Comparison of ENCODE assay signal across 8 cellular contexts in the genomic region with DNA sequence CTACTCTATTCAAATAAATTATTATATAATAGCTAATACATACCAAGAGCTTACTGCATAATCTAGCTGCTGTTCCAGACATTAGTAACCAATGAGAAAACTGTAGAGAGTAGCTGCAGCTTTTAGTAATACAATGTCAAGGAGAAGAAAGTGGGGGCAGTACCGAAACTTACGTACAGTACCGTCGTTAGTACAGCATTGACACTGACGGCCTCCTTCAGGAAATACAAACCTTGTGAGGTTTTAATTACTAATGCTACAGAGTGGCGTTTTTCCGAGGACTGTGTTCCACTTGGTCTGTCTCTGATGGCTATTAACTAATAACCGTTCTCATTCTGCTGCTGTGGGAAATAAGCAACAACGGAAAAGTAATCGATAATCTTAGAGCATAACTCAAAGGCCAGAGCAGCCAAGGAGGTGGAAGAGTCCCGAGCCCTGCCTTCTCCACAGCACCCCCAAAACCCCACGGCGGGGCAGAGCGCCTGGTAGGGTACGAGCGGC. TPM values are rescaled to one million over a fixed set of nuclear protein-coding genes. Genes with fewer than 3 reads are reported as not detected.
A peak's percentile ranks its signal among the peaks of the same experiment; 100 is the strongest.
DNase-seq lines count a peak whose midpoint lies in the region; ATAC-seq and TF ChIP-seq lines count a peak whose summit lies in the region.

No MANE protein-coding gene starts in this region.

- peaks cover 37% of the 10 kb centered on the region for H3K4me1 Mint-ChIP-seq in activated CD8-positive, alpha-beta memory T cell treated with anti-CD3 and anti-CD28 coated beads, Interleukin-2, amount 10 ng/mL, durations not matched to agents 7 days and 5 days
- H3K4me1 Mint-ChIP-seq in IgD-negative memory B cell, result peaks cover 19 to 34% (median 30%) of the 10 kb centered on the region in 3 donors
- H3K4me1 Mint-ChIP-seq in T-helper 1 cell treated with Interleukin-12 subunit alpha and Interleukin-12 subunit beta and Interleukin-4 antibody, amounts not matched to agents 30 μg/mL and 1 μg/mL, for 36 hours (ENCODE audit: low read depth), result peaks cover 12% of the 10 kb centered on the region
- peaks cover 18 to 40% (median 28%) of the 10 kb centered on the region in 4 donors for H3K4me1 Mint-ChIP-seq in naive thymus-derived CD8-positive, alpha-beta T cell

- CTCF ChIA-PET in activated CD8-positive, alpha-beta memory T cell treated with anti-CD3 and anti-CD28 coated beads, Interleukin-2, amount 10 ng/mL, durations not matched to agents 7 days and 5 days (lab: Charles Lee), result interaction anchor here (1.1 to 3.7 kb wide), 8 partner anchors 7 to 224 kb away, joined by 3 to 23 read pairs (median 6); partner anchors contain the start of genes PNRC1 and SRSF12

- H3K27me3 Mint-ChIP-seq in activated CD8-positive, alpha-beta memory T cell treated with anti-CD3 and anti-CD28 coated beads, Interleukin-2, amount 10 ng/mL, durations not matched to agents 7 days and 5 days, result peaks cover 10% of the 10 kb centered on the region
- H3K27me3 Mint-ChIP-seq in IgD-negative memory B cell, result no peaks in the 10 kb centered on the region
- H3K27me3 Mint-ChIP-seq in T-helper 1 cell treated with Interleukin-12 subunit alpha and Interleukin-12 subunit beta and Interleukin-4 antibody, amounts not matched to agents 30 μg/mL and 1 μg/mL, for 36 hours (ENCODE audit: low read depth), result peaks cover 22% of the 10 kb centered on the region
- no peaks in the 10 kb centered on the region for H3K27me3 Mint-ChIP-seq in naive thymus-derived CD8-positive, alpha-beta T cell

- peak overlapping the region; percentile 87 for H3K4me3 ChIP-seq in epithelial cell of proximal tubule (ENCODE audit: low read depth, low read length)

- DNase-seq in activated CD8-positive, alpha-beta memory T cell treated with anti-CD3 and anti-CD28 coated beads, Interleukin-2, amount 10 ng/mL, durations not matched to agents 7 days and 5 days, result peak; percentile 61
- DNase-seq in activated CD8-positive, alpha-beta memory T cell treated with anti-CD3 and anti-CD28 coated beads for 24 hours, result no peak
- no peak for DNase-seq in epithelial cell of proximal tubule (ENCODE audit: low read depth)
- peak in 5 of 10 donors; percentile 1 to 63 (median 19) for DNase-seq in naive thymus-derived CD8-positive, alpha-beta T cell
- DNase-seq in effector CD8-positive, alpha-beta T cell (lab: John Stamatoyannopoulos, UW), result no peak

- POLR2A ChIA-PET in naive thymus-derived CD8-positive, alpha-beta T cell (lab: Charles Lee), result interaction anchor here (0.9 to 4.6 kb wide), 6 partner anchors 9 to 207 kb away, joined by 3 to 105 read pairs (median 6); partner anchors contain the start of genes PNRC1 and UBE2J1

- H3K4me3 Mint-ChIP-seq in activated CD8-positive, alpha-beta memory T cell treated with anti-CD3 and anti-CD28 coated beads, Interleukin-2, amount 10 ng/mL, durations not matched to agents 7 days and 5 days, result peak overlapping the region; percentile 84
- H3K4me3 Mint-ChIP-seq in IgD-negative memory B cell, result peak overlapping the region; percentile 93 to 98 (median 96)
- H3K4me3 Mint-ChIP-seq in T-helper 1 cell treated with Interleukin-12 subunit alpha and Interleukin-12 subunit beta and Interleukin-4 antibody, amounts not matched to agents 30 μg/mL and 1 μg/mL, for 36 hours, result peak overlapping the region; percentile 91
- H3K4me3 Mint-ChIP-seq in naive thymus-derived CD8-positive, alpha-beta T cell, result peak overlapping the region; percentile 85 to 99 (median 96)

- TF ChIP-seq CTCF in epithelial cell of proximal tubule (conservative IDR thresholded peaks at IDR 0.05; ENCODE audit: low read depth, low read length), result no peak

- H3K36me3 Mint-ChIP-seq in activated CD8-positive, alpha-beta memory T cell treated with anti-CD3 and anti-CD28 coated beads, Interleukin-2, amount 10 ng/mL, durations not matched to agents 7 days and 5 days, result peaks cover 20% of the 10 kb centered on the region
- H3K36me3 Mint-ChIP-seq in IgD-negative memory B cell, result peaks cover 5% of the 10 kb centered on the region
- H3K36me3 Mint-ChIP-seq in T-helper 1 cell treated with Interleukin-12 subunit alpha and Interleukin-12 subunit beta and Interleukin-4 antibody, amounts not matched to agents 30 μg/mL and 1 μg/mL, for 36 hours (ENCODE audit: low read depth), result peaks cover 5% of the 10 kb centered on the region
- peaks cover 4 to 13% (median 5%) of the 10 kb centered on the region in 3 donors for H3K36me3 Mint-ChIP-seq in naive thymus-derived CD8-positive, alpha-beta T cell

- no peaks in the 10 kb centered on the region for H3K9me3 Mint-ChIP-seq in activated CD8-positive, alpha-beta memory T cell treated with anti-CD3 and anti-CD28 coated beads, Interleukin-2, amount 10 ng/mL, durations not matched to agents 7 days and 5 days (ENCODE audit: low read depth)
- H3K9me3 Mint-ChIP-seq in IgD-negative memory B cell, result no peaks in the 10 kb centered on the region
- no peaks in the 10 kb centered on the region for H3K9me3 Mint-ChIP-seq in T-helper 1 cell treated with Interleukin-12 subunit alpha and Interleukin-12 subunit beta and Interleukin-4 antibody, amounts not matched to agents 30 μg/mL and 1 μg/mL, for 36 hours
- no peaks in the 10 kb centered on the region for H3K9me3 Mint-ChIP-seq in naive thymus-derived CD8-positive, alpha-beta T cell

- peak overlapping the region; percentile 97 for H3K27ac Mint-ChIP-seq in activated CD8-positive, alpha-beta memory T cell treated with anti-CD3 and anti-CD28 coated beads, Interleukin-2, amount 10 ng/mL, durations not matched to agents 7 days and 5 days
- peak overlapping the region in 2 of 3 donors; percentile 80 to 95 for H3K27ac Mint-ChIP-seq in IgD-negative memory B cell
- H3K27ac Mint-ChIP-seq in T-helper 1 cell treated with Interleukin-12 subunit alpha and Interleukin-12 subunit beta and Interleukin-4 antibody, amounts not matched to agents 30 μg/mL and 1 μg/mL, for 36 hours, result peak overlapping the region; percentile 93
- peak overlapping the region; percentile 94 to 99 (median 95) for H3K27ac Mint-ChIP-seq in naive thymus-derived CD8-positive, alpha-beta T cell

- peak; percentile 63 for ATAC-seq in activated CD8-positive, alpha-beta memory T cell treated with anti-CD3 and anti-CD28 coated beads, Interleukin-2, amount 10 ng/mL, durations not matched to agents 7 days and 5 days
- ATAC-seq in GM21619 (IDR thresholded peaks at IDR 0.05; ENCODE audit: unreplicated experiment), result peak; percentile 63
- ATAC-seq in naive thymus-derived CD8-positive, alpha-beta T cell, result peak; percentile 60 to 77

RNA-seq across cellular contexts. Expression of gene PM20D2, which starts 0.3 kb away (rescaled TPM):
- total RNA-seq in activated CD8-positive, alpha-beta memory T cell treated with anti-CD3 and anti-CD28 coated beads, Interleukin-2, amount 10 ng/mL, durations not matched to agents 7 days and 5 days, result 10 to 100 TPM; 13.1 to 16.6 TPM
- polyA plus RNA-seq in IgD-negative memory B cell, result 16.0 TPM
- total RNA-seq in epithelial cell of proximal tubule, result 44.8 and 46.5 TPM in 2 replicates
- 10 to 100 TPM; 12.7 to 13.3 TPM for total RNA-seq in naive thymus-derived CD8-positive, alpha-beta T cell
- polyA plus RNA-seq in naive thymus-derived CD8-positive, alpha-beta T cell, result 10 to 100 TPM in 1 of 3 donors, 1 to 10 TPM in 2; 8.9 to 11.9 (median 9.9) TPM

RNA-seq across cellular contexts. Expression of gene SRSF12, which starts 27.6 kb away (rescaled TPM):
- not detected for total RNA-seq in activated CD8-positive, alpha-beta memory T cell treated with anti-CD3 and anti-CD28 coated beads, Interleukin-2, amount 10 ng/mL, durations not matched to agents 7 days and 5 days
- polyA plus RNA-seq in IgD-negative memory B cell, result 0.41 TPM
- total RNA-seq in epithelial cell of proximal tubule, result 5.4 and 6.2 TPM in 2 replicates
- not detected for total RNA-seq in naive thymus-derived CD8-positive, alpha-beta T cell
- under 1 TPM in 2 of 3 donors, not detected in 1; 0.05 to 0.20 TPM for polyA plus RNA-seq in naive thymus-derived CD8-positive, alpha-beta T cell
